In the genomic region with DNA sequence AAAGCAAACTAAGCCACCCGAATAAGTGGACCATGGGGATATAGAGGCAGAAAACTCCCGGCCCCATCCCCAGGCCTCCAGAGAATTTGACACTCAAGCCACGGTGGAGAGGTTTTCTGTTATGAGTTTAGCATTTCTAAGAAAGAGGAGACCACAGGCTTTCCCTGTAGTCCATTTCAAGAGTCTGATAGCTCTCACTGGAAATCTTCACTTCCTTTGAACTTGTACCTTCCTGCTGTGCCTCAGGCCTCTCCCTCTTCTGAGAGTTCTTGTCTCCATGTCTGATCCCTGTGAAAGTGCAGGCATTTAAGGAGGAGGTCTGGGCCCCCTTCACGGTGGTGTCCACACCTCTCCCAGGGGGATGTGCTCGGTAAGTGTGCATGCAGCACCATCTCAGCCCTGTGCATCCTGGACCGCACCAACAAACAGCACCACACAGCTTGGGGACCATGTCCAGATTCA, we compare ENCODE assay signal across 13 cellular contexts.
DNase-seq lines count a peak whose midpoint lies in the region; ATAC-seq and TF ChIP-seq lines count a peak whose summit lies in the region.
"Had no signal": no experiment of that assay in that cellular context is flagged by ENCODE, and none has a peak within 500 bp of the region (broad histone marks: within the 10 kb centered on the region; RNA-seq: fewer than 3 reads in every experiment).

No MANE protein-coding gene starts in this region.

- peak; percentile 67 for DNase-seq in DMS53 (lab: John Stamatoyannopoulos, UW)
- DNase-seq in T-cell = no peak
- no peak for DNase-seq in effector memory CD4-positive, alpha-beta T cell
- DNase-seq in colonic mucosa = no peak
- DNase-seq in SK-N-SH = no peak
- no peak for DNase-seq in NOMO-1 (lab: John Stamatoyannopoulos, UW; ENCODE audit: unreplicated experiment in 2 of 2)
- no peak for DNase-seq in T1000 (lab: John Stamatoyannopoulos, UW)
- DNase-seq: effector CD4-positive, alpha-beta T cell; gastrocnemius medialis; sigmoid colon; thyroid gland had no signal

- H3K9me2 ChIP-seq in SK-N-SH = no peaks in the 10 kb centered on the region

- peaks cover 22% of the 10 kb centered on the region for H3K36me3 Mint-ChIP-seq in T-cell

- H3F3A ChIP-seq in SK-N-SH (replicated peaks; ENCODE audit: insufficient read depth) = no peaks in the 10 kb centered on the region

- H3K79me2 ChIP-seq in SK-N-SH (ENCODE audit: insufficient read depth) = no peaks in the 10 kb centered on the region

- H3K27me3 ChIP-seq in effector memory CD4-positive, alpha-beta T cell (replicated peaks; ENCODE audit: control insufficient read depth, insufficient read depth, low read length, poor library complexity, severe bottlenecking) = no peaks in the 10 kb centered on the region
- H3K27me3 ChIP-seq in colonic mucosa (no peaks in the 10 kb centered on the region), SK-N-SH (ENCODE audit: insufficient read depth) (no peaks in the 10 kb centered on the region)
- H3K27me3 ChIP-seq: gastrocnemius medialis, sigmoid colon, thyroid gland had no signal

- H3K4me1 Mint-ChIP-seq in T-cell = peaks cover 84 to 93% (median 93%) of the 10 kb centered on the region in 3 donors

- H3K27ac ChIP-seq in effector memory CD4-positive, alpha-beta T cell (ENCODE audit: insufficient read depth, low read length, poor library complexity, severe bottlenecking) = peak overlapping the region; percentile 60
- H3K27ac ChIP-seq in colonic mucosa (no peak overlapping the region), SK-N-SH (ENCODE audit: low read depth in 2 of 2, low read length in 1 of 2) (no peak overlapping the region)
- H3K27ac ChIP-seq: gastrocnemius medialis, sigmoid colon, thyroid gland had no signal

- H3K9me3 ChIP-seq in effector memory CD4-positive, alpha-beta T cell (ENCODE audit: control insufficient read depth, low read length) = no peaks in the 10 kb centered on the region
- H3K9me3 ChIP-seq in colonic mucosa = no peaks in the 10 kb centered on the region
- H3K9me3 ChIP-seq in SK-N-SH = no peaks in the 10 kb centered on the region
- H3K9me3 ChIP-seq: gastrocnemius medialis, sigmoid colon, thyroid gland had no signal

- H3K4me3 Mint-ChIP-seq in T-cell = peak overlapping the region; percentile 67 to 85 (median 75)

- peak overlapping the region; percentile 92 to 94 for H3K27ac Mint-ChIP-seq in T-cell

- TF ChIP-seq EP300 in SK-N-SH (IDR thresholded peaks at IDR 0.05; ENCODE audit: borderline replicate concordance in 1 of 2, low read depth in 1 of 2, low read length in 1 of 2) = no peak

- peak overlapping the region; percentile 41 for H3K4me3 ChIP-seq in effector memory CD4-positive, alpha-beta T cell (ENCODE audit: insufficient read depth, low read depth, low read length, poor library complexity, severe bottlenecking)
- H3K4me3 ChIP-seq in colonic mucosa = no peak overlapping the region
- no peak overlapping the region for H3K4me3 ChIP-seq in SK-N-SH (ENCODE audit: low read depth in 2 of 2, low read length in 1 of 2)
- H3K4me3 ChIP-seq: gastrocnemius medialis, sigmoid colon, thyroid gland had no signal

- no peaks in the 10 kb centered on the region for H4K20me1 ChIP-seq in SK-N-SH (ENCODE audit: insufficient read depth)

- H3K27me3 Mint-ChIP-seq in T-cell = no peaks in the 10 kb centered on the region

- ATAC-seq in GM18502 (IDR thresholded peaks at IDR 0.05; ENCODE audit: poor library complexity, unreplicated experiment) = peak; percentile 34
- ATAC-seq in T-cell (replicated peaks in 1 of 4) = peak in 3 of 4 experiments; percentile 36 to 56 (median 42)
- ATAC-seq: gastrocnemius medialis, HCT116 had no signal

- TF ChIP-seq RAD21 in SK-N-SH (IDR thresholded peaks at IDR 0.05; ENCODE audit: low read length) = no peak

- POLR2A ChIA-PET in T-cell (lab: Charles Lee) = no interaction called here
- POLR2A ChIA-PET in SK-N-SH (lab: Yijun Ruan, JAX) = no interaction called here

- WGBS in SK-N-SH (ENCODE audit: low lambda C conversion rate) = 88% methylated on average over 6 of the region's 6 CpGs

- CTCF ChIA-PET in T-cell (lab: Charles Lee) (no interaction called here), SK-N-SH (lab: Yijun Ruan, JAX) (interaction anchor here (1.6 kb wide), 1 partner anchor 113 kb away, joined by 4 read pairs; no protein-coding TSS in a partner anchor)

- H2AFZ ChIP-seq in SK-N-SH (ENCODE audit: low read depth) = no peak overlapping the region

- peaks cover 74% of the 10 kb centered on the region for H3K4me1 ChIP-seq in effector memory CD4-positive, alpha-beta T cell (ENCODE audit: control insufficient read depth, insufficient read depth, low read length, poor library complexity, severe bottlenecking)
- H3K4me1 ChIP-seq in colonic mucosa (peaks cover 9% of the 10 kb centered on the region), SK-N-SH (ENCODE audit: control insufficient read depth in 1 of 2, insufficient read depth in 2 of 2, low read depth in 1 of 2, low read length in 1 of 2) (no peaks in the 10 kb centered on the region; a peak in 1 of 4 replicates)

- no peak for TF ChIP-seq CTCF in colonic mucosa (IDR thresholded peaks at IDR 0.05)
- no peak for TF ChIP-seq CTCF in SK-N-SH (IDR thresholded peaks at IDR 0.05)

- no peak overlapping the region for H3K4me2 ChIP-seq in SK-N-SH

- H3K9me3 Mint-ChIP-seq in T-cell = no peaks in the 10 kb centered on the region

- H3K9ac ChIP-seq in colonic mucosa (ENCODE audit: low read depth in 2 of 2, low read length in 2 of 2) (no peak overlapping the region), SK-N-SH (no peak overlapping the region)

- intact Hi-C loops in colonic mucosa (cut with DNase I) = no loop called here

- no peaks in the 10 kb centered on the region for H3K36me3 ChIP-seq in effector memory CD4-positive, alpha-beta T cell (ENCODE audit: control insufficient read depth, insufficient read depth, low read length)
- no peaks in the 10 kb centered on the region for H3K36me3 ChIP-seq in colonic mucosa
- no peaks in the 10 kb centered on the region for H3K36me3 ChIP-seq in SK-N-SH (replicated peaks in 1 of 2; ENCODE audit: control insufficient read depth in 1 of 2, insufficient read depth in 2 of 2, low read length in 1 of 2)
- H3K36me3 ChIP-seq: gastrocnemius medialis, sigmoid colon, thyroid gland had no signal

TF ChIP-seq in SK-N-SH, 30 proteins besides CTCF, POLR2A, EP300 and RAD21 (continues in another document):
- TF ChIP-seq TEAD4 (IDR thresholded peaks at IDR 0.05; ENCODE audit: borderline replicate concordance, insufficient read depth) = no peak
- TF ChIP-seq, protein P1, sequence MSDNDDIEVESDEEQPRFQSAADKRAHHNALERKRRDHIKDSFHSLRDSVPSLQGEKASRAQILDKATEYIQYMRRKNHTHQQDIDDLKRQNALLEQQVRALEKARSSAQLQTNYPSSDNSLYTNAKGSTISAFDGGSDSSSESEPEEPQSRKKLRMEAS (IDR thresholded peaks at IDR 0.05; ENCODE audit: low read depth) = no peak
- TF ChIP-seq RCOR1 (IDR thresholded peaks at IDR 0.05; ENCODE audit: low read length) = no peak
- no peak for TF ChIP-seq FOXJ3 (CRISPR knock-in tag; IDR thresholded peaks at IDR 0.05)
- no peak for TF ChIP-seq RXRA (IDR thresholded peaks at IDR 0.05; ENCODE audit: borderline replicate concordance, low read depth)
- TF ChIP-seq, protein P2, sequence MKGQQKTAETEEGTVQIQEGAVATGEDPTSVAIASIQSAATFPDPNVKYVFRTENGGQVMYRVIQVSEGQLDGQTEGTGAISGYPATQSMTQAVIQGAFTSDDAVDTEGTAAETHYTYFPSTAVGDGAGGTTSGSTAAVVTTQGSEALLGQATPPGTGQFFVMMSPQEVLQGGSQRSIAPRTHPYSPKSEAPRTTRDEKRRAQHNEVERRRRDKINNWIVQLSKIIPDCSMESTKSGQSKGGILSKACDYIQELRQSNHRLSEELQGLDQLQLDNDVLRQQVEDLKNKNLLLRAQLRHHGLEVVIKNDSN (IDR thresholded peaks at IDR 0.05; ENCODE audit: borderline replicate concordance, low read depth) = no peak
- TF ChIP-seq YY1 (IDR thresholded peaks at IDR 0.05; ENCODE audit: low read depth) = no peak
- TF ChIP-seq SMC3 (IDR thresholded peaks at IDR 0.05; ENCODE audit: low read depth, low read length) = no peak
- no peak for TF ChIP-seq SIN3A (IDR thresholded peaks at IDR 0.05; ENCODE audit: borderline replicate concordance, low read depth, low read length)
- TF ChIP-seq, protein P3, sequence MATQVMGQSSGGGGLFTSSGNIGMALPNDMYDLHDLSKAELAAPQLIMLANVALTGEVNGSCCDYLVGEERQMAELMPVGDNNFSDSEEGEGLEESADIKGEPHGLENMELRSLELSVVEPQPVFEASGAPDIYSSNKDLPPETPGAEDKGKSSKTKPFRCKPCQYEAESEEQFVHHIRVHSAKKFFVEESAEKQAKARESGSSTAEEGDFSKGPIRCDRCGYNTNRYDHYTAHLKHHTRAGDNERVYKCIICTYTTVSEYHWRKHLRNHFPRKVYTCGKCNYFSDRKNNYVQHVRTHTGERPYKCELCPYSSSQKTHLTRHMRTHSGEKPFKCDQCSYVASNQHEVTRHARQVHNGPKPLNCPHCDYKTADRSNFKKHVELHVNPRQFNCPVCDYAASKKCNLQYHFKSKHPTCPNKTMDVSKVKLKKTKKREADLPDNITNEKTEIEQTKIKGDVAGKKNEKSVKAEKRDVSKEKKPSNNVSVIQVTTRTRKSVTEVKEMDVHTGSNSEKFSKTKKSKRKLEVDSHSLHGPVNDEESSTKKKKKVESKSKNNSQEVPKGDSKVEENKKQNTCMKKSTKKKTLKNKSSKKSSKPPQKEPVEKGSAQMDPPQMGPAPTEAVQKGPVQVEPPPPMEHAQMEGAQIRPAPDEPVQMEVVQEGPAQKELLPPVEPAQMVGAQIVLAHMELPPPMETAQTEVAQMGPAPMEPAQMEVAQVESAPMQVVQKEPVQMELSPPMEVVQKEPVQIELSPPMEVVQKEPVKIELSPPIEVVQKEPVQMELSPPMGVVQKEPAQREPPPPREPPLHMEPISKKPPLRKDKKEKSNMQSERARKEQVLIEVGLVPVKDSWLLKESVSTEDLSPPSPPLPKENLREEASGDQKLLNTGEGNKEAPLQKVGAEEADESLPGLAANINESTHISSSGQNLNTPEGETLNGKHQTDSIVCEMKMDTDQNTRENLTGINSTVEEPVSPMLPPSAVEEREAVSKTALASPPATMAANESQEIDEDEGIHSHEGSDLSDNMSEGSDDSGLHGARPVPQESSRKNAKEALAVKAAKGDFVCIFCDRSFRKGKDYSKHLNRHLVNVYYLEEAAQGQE (IDR thresholded peaks at IDR 0.05; ENCODE audit: low read depth, low read length) = no peak
- TF ChIP-seq JUND (IDR thresholded peaks at IDR 0.05) = no peak
- TF ChIP-seq CHD2 (IDR thresholded peaks at IDR 0.05; ENCODE audit: low read length, partially characterized antibody) = no peak
- TF ChIP-seq GABPA (IDR thresholded peaks at IDR 0.05; ENCODE audit: low read depth) = no peak
- no peak for TF ChIP-seq ELF1 (IDR thresholded peaks at IDR 0.05)
